Comparison of ENCODE assay signal across 1 cellular context in the genomic region with DNA sequence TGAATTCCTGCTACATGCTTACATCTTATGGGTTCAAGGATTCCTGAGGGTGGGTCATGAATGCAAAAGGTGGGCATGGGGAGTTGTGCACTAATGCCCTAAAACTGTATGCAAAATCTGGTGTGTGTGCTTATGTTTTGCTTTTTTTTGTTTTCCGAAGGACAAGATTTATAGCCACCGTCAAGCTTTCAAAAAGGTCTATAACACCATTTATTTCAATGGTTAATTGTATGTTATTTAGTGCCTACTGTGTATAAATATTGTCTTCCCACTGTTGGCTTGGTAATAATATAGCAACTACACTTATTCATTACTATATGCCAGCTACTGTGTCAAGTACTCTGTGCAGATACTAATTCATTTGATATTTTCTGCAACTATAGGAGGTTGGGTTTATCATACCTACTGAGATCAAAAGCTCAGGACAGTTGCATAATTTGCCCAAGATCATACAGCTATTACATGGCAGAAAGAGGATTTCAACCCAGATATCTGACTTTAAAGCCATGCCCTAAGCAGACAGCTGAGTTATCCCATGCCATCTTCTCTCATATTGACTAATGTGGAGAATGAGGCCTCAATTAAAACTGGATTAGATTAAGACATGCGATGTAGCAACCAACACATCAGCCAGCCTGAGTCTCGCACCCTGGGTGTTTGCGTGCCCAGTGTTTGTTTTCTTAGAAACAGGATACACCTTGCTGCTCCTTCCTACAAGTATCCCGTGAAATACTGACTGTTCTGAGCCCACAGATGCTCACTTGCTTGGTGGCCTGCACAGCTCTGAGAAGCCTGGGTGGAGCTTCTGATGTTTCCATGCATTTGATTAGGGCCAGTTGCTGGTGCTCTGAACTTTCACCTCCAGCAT.
TF ChIP-seq lines count a peak whose summit lies in the region.

No MANE protein-coding gene starts in this region.

TF ChIP-seq in HEK293, 187 proteins besides CTCF, POLR2A, EP300 and RAD21 (continued from another document and continues in another):
- TF ChIP-seq ZBTB8A (tag by site-specific recombination; IDR thresholded peaks at IDR 0.05) (peak; percentile 49; the same call in 1 of the 2 replicates), ZBTB20 (tag by site-specific recombination; IDR thresholded peaks at IDR 0.05) (peak; percentile 60; the same call in 1 of the 2 replicates), ZNF660 (tag by site-specific recombination; IDR thresholded peaks at IDR 0.05) (peak; percentile 89), YY1 (tag by site-specific recombination; IDR thresholded peaks at IDR 0.05) (no peak), ZNF555 (tag by site-specific recombination; conservative IDR thresholded peaks at IDR 0.05) (no peak), ZNF561 (tag by site-specific recombination; IDR thresholded peaks at IDR 0.05; ENCODE audit: borderline replicate concordance) (peak; percentile 67; the same call in 1 of the 2 replicates), SP7 (tag by site-specific recombination; IDR thresholded peaks at IDR 0.05) (peak; percentile 100), ZNF202 (tag by site-specific recombination; IDR thresholded peaks at IDR 0.05; ENCODE audit: borderline replicate concordance) (no peak), FEZF1 (tag by site-specific recombination; IDR thresholded peaks at IDR 0.05) (peak; percentile 100), ZNF416 (tag by site-specific recombination; IDR thresholded peaks at IDR 0.05) (no peak), ZNF571 (tag by site-specific recombination; IDR thresholded peaks at IDR 0.05) (no peak), ZFP69B (tag by site-specific recombination; IDR thresholded peaks at IDR 0.05) (no peak), ZNF10 (tag by site-specific recombination; IDR thresholded peaks at IDR 0.05) (0 out of 2 replicates have a peak, but pooled peaks have one; percentile 57), ZFP37 (tag by site-specific recombination; IDR thresholded peaks at IDR 0.05) (no peak), BCL11A (tag by site-specific recombination; IDR thresholded peaks at IDR 0.05; ENCODE audit: low read depth) (peak; percentile 59), TRIM28 (IDR thresholded peaks at IDR 0.05; ENCODE audit: borderline replicate concordance, low read length) (0 out of 2 replicates have a peak, but pooled peaks have one; percentile 19), KLF1 (tag by site-specific recombination; IDR thresholded peaks at IDR 0.05) (0 out of 2 replicates have a peak, but pooled peaks have one; percentile 44), ZNF501 (tag by site-specific recombination; IDR thresholded peaks at IDR 0.05) (no peak; the same call in 1 of the 2 replicates), ZNF391 (tag by site-specific recombination; IDR thresholded peaks at IDR 0.05; ENCODE audit: borderline replicate concordance, low read depth) (no peak), ZNF558 (tag by site-specific recombination; IDR thresholded peaks at IDR 0.05) (peak; percentile 81), ZNF311 (tag by site-specific recombination; IDR thresholded peaks at IDR 0.05; ENCODE audit: borderline replicate concordance) (no peak), PRDM1 (tag by site-specific recombination; IDR thresholded peaks at IDR 0.05) (no peak), KLF8 (tag by site-specific recombination; IDR thresholded peaks at IDR 0.05) (0 out of 2 replicates have a peak, but pooled peaks have one; percentile 58), ZNF768 (tag by site-specific recombination; IDR thresholded peaks at IDR 0.05) (peak; percentile 24; the same call in 1 of the 2 replicates), ZNF664 (tag by site-specific recombination; IDR thresholded peaks at IDR 0.05) (peak; percentile 92), ZNF830 (tag by site-specific recombination; IDR thresholded peaks at IDR 0.05; ENCODE audit: low read depth) (no peak), SCRT2 (tag by site-specific recombination; IDR thresholded peaks at IDR 0.05) (peak; percentile 90), ZNF394 (tag by site-specific recombination; IDR thresholded peaks at IDR 0.05; ENCODE audit: borderline replicate concordance) (peak; percentile 82), ZSCAN30 (tag by site-specific recombination; IDR thresholded peaks at IDR 0.05) (0 out of 2 replicates have a peak, but pooled peaks have one; percentile 44), ZNF155 (tag by site-specific recombination; IDR thresholded peaks at IDR 0.05) (no peak), REPIN1 (tag by site-specific recombination; IDR thresholded peaks at IDR 0.05; ENCODE audit: low read depth) (no peak), ZNF184 (tag by site-specific recombination; IDR thresholded peaks at IDR 0.05) (no peak), SALL2 (tag by site-specific recombination; IDR thresholded peaks at IDR 0.05; ENCODE audit: borderline replicate concordance) (no peak), ZBTB48 (tag by site-specific recombination; IDR thresholded peaks at IDR 0.05) (0 out of 2 replicates have a peak, but pooled peaks have one; percentile 20), ZNF629 (tag by site-specific recombination; IDR thresholded peaks at IDR 0.05) (peak; percentile 80)
- TF ChIP-seq, protein P1, sequence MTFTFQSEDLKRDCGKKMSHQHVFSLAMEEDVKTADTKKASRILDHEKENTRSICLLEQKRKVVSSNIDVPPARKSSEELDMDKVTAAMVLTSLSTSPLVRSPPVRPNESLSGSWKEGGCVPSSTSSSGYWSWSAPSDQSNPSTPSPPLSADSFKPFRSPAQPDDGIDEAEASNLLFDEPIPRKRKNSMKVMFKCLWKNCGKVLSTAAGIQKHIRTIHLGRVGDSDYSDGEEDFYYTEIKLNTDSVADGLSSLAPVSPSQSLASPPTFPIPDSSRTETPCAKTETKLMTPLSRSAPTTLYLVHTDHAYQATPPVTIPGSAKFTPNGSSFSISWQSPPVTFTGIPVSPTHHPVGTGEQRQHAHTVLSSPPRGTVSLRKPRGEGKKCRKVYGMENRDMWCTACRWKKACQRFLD (tag by site-specific recombination; IDR thresholded peaks at IDR 0.05), result no peak
- TF ChIP-seq, protein P2, sequence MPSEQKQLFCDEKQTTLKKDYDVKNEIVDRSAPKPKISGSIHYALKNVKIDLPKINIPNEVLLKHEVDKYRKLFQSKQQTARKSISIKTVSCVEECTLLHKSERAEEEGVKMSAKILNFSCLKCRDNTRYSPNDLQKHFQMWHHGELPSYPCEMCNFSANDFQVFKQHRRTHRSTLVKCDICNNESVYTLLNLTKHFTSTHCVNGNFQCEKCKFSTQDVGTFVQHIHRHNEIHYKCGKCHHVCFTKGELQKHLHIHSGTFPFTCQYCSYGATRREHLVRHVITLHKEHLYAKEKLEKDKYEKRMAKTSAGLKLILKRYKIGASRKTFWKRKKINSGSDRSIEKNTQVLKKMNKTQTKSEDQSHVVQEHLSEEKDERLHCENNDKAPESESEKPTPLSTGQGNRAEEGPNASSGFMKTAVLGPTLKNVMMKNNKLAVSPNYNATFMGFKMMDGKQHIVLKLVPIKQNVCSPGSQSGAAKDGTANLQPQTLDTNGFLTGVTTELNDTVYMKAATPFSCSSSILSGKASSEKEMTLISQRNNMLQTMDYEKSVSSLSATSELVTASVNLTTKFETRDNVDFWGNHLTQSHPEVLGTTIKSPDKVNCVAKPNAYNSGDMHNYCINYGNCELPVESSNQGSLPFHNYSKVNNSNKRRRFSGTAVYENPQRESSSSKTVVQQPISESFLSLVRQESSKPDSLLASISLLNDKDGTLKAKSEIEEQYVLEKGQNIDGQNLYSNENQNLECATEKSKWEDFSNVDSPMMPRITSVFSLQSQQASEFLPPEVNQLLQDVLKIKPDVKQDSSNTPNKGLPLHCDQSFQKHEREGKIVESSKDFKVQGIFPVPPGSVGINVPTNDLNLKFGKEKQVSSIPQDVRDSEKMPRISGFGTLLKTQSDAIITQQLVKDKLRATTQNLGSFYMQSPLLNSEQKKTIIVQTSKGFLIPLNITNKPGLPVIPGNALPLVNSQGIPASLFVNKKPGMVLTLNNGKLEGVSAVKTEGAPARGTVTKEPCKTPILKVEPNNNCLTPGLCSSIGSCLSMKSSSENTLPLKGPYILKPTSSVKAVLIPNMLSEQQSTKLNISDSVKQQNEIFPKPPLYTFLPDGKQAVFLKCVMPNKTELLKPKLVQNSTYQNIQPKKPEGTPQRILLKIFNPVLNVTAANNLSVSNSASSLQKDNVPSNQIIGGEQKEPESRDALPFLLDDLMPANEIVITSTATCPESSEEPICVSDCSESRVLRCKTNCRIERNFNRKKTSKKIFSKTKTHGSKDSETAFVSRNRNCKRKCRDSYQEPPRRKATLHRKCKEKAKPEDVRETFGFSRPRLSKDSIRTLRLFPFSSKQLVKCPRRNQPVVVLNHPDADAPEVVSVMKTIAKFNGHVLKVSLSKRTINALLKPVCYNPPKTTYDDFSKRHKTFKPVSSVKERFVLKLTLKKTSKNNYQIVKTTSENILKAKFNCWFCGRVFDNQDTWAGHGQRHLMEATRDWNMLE (tag by site-specific recombination; conservative IDR thresholded peaks at IDR 0.05; ENCODE audit: low read depth), result 0 out of 2 replicates have a peak, but pooled peaks have one; percentile 24
- TF ChIP-seq, protein P3, sequence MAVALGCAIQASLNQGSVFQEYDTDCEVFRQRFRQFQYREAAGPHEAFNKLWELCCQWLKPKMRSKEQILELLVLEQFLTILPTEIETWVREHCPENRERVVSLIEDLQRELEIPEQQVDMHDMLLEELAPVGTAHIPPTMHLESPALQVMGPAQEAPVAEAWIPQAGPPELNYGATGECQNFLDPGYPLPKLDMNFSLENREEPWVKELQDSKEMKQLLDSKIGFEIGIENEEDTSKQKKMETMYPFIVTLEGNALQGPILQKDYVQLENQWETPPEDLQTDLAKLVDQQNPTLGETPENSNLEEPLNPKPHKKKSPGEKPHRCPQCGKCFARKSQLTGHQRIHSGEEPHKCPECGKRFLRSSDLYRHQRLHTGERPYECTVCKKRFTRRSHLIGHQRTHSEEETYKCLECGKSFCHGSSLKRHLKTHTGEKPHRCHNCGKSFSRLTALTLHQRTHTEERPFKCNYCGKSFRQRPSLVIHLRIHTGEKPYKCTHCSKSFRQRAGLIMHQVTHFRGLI (tag by site-specific recombination; IDR thresholded peaks at IDR 0.05), result no peak; the same call in 1 of the 2 replicates
- TF ChIP-seq, protein P4, sequence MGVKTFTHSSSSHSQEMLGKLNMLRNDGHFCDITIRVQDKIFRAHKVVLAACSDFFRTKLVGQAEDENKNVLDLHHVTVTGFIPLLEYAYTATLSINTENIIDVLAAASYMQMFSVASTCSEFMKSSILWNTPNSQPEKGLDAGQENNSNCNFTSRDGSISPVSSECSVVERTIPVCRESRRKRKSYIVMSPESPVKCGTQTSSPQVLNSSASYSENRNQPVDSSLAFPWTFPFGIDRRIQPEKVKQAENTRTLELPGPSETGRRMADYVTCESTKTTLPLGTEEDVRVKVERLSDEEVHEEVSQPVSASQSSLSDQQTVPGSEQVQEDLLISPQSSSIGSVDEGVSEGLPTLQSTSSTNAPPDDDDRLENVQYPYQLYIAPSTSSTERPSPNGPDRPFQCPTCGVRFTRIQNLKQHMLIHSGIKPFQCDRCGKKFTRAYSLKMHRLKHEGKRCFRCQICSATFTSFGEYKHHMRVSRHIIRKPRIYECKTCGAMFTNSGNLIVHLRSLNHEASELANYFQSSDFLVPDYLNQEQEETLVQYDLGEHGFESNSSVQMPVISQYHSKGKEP (tag by site-specific recombination; IDR thresholded peaks at IDR 0.05), result peak; percentile 64; the same call in 1 of the 2 replicates
- TF ChIP-seq, protein P5, sequence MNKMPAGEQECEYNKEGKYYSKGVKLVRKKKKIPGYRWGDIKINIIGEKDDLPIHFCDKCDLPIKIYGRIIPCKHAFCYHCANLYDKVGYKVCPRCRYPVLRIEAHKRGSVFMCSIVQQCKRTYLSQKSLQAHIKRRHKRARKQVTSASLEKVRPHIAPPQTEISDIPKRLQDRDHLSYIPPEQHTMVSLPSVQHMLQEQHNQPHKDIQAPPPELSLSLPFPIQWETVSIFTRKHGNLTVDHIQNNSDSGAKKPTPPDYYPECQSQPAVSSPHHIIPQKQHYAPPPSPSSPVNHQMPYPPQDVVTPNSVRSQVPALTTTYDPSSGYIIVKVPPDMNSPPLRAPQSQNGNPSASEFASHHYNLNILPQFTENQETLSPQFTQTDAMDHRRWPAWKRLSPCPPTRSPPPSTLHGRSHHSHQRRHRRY (tag by site-specific recombination; IDR thresholded peaks at IDR 0.05), result no peak
- TF ChIP-seq, protein P6, sequence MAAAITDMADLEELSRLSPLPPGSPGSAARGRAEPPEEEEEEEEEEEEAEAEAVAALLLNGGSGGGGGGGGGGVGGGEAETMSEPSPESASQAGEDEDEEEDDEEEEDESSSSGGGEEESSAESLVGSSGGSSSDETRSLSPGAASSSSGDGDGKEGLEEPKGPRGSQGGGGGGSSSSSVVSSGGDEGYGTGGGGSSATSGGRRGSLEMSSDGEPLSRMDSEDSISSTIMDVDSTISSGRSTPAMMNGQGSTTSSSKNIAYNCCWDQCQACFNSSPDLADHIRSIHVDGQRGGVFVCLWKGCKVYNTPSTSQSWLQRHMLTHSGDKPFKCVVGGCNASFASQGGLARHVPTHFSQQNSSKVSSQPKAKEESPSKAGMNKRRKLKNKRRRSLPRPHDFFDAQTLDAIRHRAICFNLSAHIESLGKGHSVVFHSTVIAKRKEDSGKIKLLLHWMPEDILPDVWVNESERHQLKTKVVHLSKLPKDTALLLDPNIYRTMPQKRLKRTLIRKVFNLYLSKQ (tag by site-specific recombination; IDR thresholded peaks at IDR 0.05; ENCODE audit: borderline replicate concordance), result no peak
- TF ChIP-seq, protein P7, sequence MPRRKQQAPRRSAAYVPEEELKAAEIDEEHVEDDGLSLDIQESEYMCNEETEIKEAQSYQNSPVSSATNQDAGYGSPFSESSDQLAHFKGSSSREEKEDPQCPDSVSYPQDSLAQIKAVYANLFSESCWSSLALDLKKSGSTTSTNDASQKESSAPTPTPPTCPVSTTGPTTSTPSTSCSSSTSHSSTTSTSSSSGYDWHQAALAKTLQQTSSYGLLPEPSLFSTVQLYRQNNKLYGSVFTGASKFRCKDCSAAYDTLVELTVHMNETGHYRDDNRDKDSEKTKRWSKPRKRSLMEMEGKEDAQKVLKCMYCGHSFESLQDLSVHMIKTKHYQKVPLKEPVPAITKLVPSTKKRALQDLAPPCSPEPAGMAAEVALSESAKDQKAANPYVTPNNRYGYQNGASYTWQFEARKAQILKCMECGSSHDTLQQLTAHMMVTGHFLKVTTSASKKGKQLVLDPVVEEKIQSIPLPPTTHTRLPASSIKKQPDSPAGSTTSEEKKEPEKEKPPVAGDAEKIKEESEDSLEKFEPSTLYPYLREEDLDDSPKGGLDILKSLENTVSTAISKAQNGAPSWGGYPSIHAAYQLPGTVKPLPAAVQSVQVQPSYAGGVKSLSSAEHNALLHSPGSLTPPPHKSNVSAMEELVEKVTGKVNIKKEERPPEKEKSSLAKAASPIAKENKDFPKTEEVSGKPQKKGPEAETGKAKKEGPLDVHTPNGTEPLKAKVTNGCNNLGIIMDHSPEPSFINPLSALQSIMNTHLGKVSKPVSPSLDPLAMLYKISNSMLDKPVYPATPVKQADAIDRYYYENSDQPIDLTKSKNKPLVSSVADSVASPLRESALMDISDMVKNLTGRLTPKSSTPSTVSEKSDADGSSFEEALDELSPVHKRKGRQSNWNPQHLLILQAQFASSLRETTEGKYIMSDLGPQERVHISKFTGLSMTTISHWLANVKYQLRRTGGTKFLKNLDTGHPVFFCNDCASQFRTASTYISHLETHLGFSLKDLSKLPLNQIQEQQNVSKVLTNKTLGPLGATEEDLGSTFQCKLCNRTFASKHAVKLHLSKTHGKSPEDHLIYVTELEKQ (tag by site-specific recombination; IDR thresholded peaks at IDR 0.05; ENCODE audit: borderline replicate concordance), result peak; percentile 58; the same call in 1 of the 2 replicates
